ENCODE assay signal across 8 cellular contexts in the genomic region with DNA sequence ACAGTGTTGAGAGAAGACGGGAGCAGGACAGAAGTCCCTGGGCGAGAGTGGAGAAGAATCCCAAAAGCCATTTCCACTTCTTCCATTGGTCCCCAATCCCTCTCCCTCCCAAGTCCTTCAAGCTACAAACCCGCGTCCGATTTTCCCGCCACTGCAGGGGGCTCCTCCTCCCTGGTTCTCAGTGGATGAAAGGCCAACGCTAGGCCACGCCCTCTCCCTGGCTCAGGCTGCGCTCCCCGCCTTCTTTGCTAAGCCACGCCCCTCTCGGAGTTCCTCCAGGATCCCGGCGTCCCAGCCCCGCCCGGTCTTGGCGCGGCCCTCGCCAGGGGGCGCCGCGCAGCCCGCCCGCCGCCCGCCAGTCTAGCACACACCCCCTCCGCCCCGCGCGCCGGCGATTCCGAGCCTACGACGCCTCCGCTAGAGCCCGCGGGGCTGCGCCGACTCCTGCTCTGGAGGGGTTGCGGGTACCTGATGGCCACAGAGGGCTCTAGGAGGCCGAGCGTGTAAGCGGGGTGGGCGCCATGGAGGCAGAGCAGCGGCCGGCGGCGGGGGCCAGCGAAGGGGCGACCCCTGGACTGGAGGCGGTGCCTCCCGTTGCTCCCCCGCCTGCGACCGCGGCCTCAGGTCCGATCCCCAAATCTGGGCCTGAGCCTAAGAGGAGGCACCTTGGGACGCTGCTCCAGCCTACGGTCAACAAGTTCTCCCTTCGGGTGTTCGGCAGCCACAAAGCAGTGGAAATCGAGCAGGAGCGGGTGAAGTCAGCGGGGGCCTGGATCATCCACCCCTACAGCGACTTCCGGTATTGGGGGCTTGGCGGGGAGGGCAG. TPM values are rescaled to one million over a fixed set of nuclear protein-coding genes. Genes with fewer than 3 reads are reported as not detected.
DNase-seq lines count a peak whose midpoint lies in the region; ATAC-seq and TF ChIP-seq lines count a peak whose summit lies in the region.

TSS of gene HCN3 (plus strand) at position 394 of the 826 bp plus-strand sequence. CDS start at position 522, 128 bp downstream.

- no peak for TF ChIP-seq POLR2A in tibial nerve (IDR thresholded peaks at IDR 0.05)

- H2AFZ ChIP-seq in SU-DHL-6 (ENCODE audit: low read depth, low read length, severe bottlenecking) (peak within 1 kb of the TSS; percentile 89), trophoblast cell (ENCODE audit: insufficient read depth, low read length, poor library complexity) (peak within 1 kb of the TSS; percentile 38)

- peak within 1 kb of the TSS; percentile 66 for H3K4me3 ChIP-seq in GM12865 (ENCODE audit: low read depth, low read length)
- peak within 1 kb of the TSS; percentile 75 for H3K4me3 ChIP-seq in SU-DHL-6 (ENCODE audit: insufficient read depth, low read length, poor library complexity, severe bottlenecking)
- H3K4me3 ChIP-seq in trophoblast cell (ENCODE audit: low read depth, low read length), result peak within 1 kb of the TSS; percentile 74
- peak within 1 kb of the TSS; percentile 43 to 89 (median 78) for H3K4me3 ChIP-seq in tibial nerve

- H3K18ac ChIP-seq in trophoblast cell (ENCODE audit: low read length), result no peak within 1 kb of the TSS

- intact Hi-C loops in cardiac septum (cut with DNase I), result loop anchor here (1.0 to 2.0 kb wide), 2 partner anchors 32 to 47 kb away; partner anchors contain the start of gene FDPS

- H3K36me3 ChIP-seq in SU-DHL-6 (ENCODE audit: low read length) (no peaks in the 10 kb centered on the region), trophoblast cell (ENCODE audit: control insufficient read depth in 1 of 2, insufficient read depth in 2 of 2, low read length in 2 of 2) (peaks cover 0 to under 1% of the 10 kb centered on the region in 2 experiments), tibial nerve (no peaks in the 10 kb centered on the region)

- H3K4me1 ChIP-seq in trophoblast cell (ENCODE audit: control insufficient read depth in 1 of 2, insufficient read depth in 2 of 2, low read length in 2 of 2) (peaks cover 13 to 18% of the 10 kb centered on the region in 2 experiments), tibial nerve (peaks cover 0 to 38% (median 20%) of the 10 kb centered on the region in 4 donors)

- H2AK5ac ChIP-seq in trophoblast cell (ENCODE audit: low read length), result no peak within 1 kb of the TSS

- no peak within 1 kb of the TSS for H2BK12ac ChIP-seq in trophoblast cell (ENCODE audit: low read length)

- no peak within 1 kb of the TSS for H2BK5ac ChIP-seq in trophoblast cell (ENCODE audit: low read depth, low read length, poor library complexity)

- H4K20me1 ChIP-seq in SU-DHL-6 (ENCODE audit: low read depth, low read length), result no peaks in the 10 kb centered on the region

- H3K4ac ChIP-seq in trophoblast cell (ENCODE audit: low read depth, low read length), result peak within 1 kb of the TSS; percentile 1

- H3K9ac ChIP-seq in SU-DHL-6 (ENCODE audit: low read length), result peak within 1 kb of the TSS; percentile 82
- no peak within 1 kb of the TSS for H3K9ac ChIP-seq in trophoblast cell (ENCODE audit: low read length)

- TF ChIP-seq CTCF in GM12865 (IDR thresholded peaks at IDR 0.05; ENCODE audit: insufficient read depth, low read depth, low read length, missing control alignments) (peak; percentile 64), SU-DHL-6 (IDR thresholded peaks at IDR 0.05; ENCODE audit: insufficient read depth, low read length, poor library complexity, severe bottlenecking) (peak; percentile 83), tibial nerve (IDR thresholded peaks at IDR 0.05) (peak; percentile 81 to 94 (median 85))

- H3K9me3 ChIP-seq in SU-DHL-6 (ENCODE audit: insufficient read depth, low read length) (no peaks in the 10 kb centered on the region), trophoblast cell (ENCODE audit: insufficient read depth, low read depth, low read length) (peaks cover 1% of the 10 kb centered on the region), tibial nerve (no peaks in the 10 kb centered on the region)

- peaks cover 20% of the 10 kb centered on the region for H3K79me2 ChIP-seq in SU-DHL-6 (ENCODE audit: insufficient read depth, low read length)
- peaks cover 10% of the 10 kb centered on the region for H3K79me2 ChIP-seq in trophoblast cell (ENCODE audit: control insufficient read depth, insufficient read depth, low read length, poor library complexity)

- H3K9me2 ChIP-seq in SU-DHL-6 (replicated peaks; ENCODE audit: insufficient read depth, low read length), result no peaks in the 10 kb centered on the region

- no CpG with 5 or more reads among the region's 68 CpGs for WGBS in trophoblast cell (ENCODE audit: extremely low coverage, insufficient coverage, insufficient read length)
- WGBS in tibial nerve, 2 donors, result 1 to 3% methylated on average over 41 to 55 of the region's 68 CpGs

- DNase-seq in GM12865 (ENCODE audit: low read depth), result peak; percentile 97
- DNase-seq in NCI-H1417 treated with DMSO at 0.1 percent for 48 hours (lab: John Stamatoyannopoulos, UW), result peak; percentile 91
- DNase-seq in activated naive CD8-positive, alpha-beta T cell treated with anti-CD3 and anti-CD28 coated beads, Interleukin-2, amount 50 U/mL, for 16 hours (ENCODE audit: low read depth, low spot score), result peak; percentile 88
- peak; percentile 99 for DNase-seq in cardiac septum (ENCODE audit: low spot score)
- peak; percentile 98 to 99 for DNase-seq in trophoblast cell
- peak; percentile 96 to 98 for DNase-seq in tibial nerve (ENCODE audit: low spot score in 2 of 2)

- no peak within 1 kb of the TSS for H3K14ac ChIP-seq in trophoblast cell (ENCODE audit: low read length)

- H4K8ac ChIP-seq in trophoblast cell (ENCODE audit: low read depth, low read length), result peak within 1 kb of the TSS; percentile 51

- H3K23ac ChIP-seq in trophoblast cell (ENCODE audit: low read length), result no peak within 1 kb of the TSS

- H4K91ac ChIP-seq in trophoblast cell (ENCODE audit: low read depth, low read length), result no peak within 1 kb of the TSS

- H3K27me3 ChIP-seq in SU-DHL-6 (ENCODE audit: low read length) (no peaks in the 10 kb centered on the region), trophoblast cell (ENCODE audit: insufficient read depth, low read length) (no peaks in the 10 kb centered on the region), tibial nerve (no peaks in the 10 kb centered on the region)

- ATAC-seq in HG02798 (IDR thresholded peaks at IDR 0.05; ENCODE audit: poor library complexity, unreplicated experiment), result peak; percentile 71

- peaks cover 13% of the 10 kb centered on the region for H3K79me1 ChIP-seq in trophoblast cell (ENCODE audit: low read length)

- no peak within 1 kb of the TSS for H2BK120ac ChIP-seq in trophoblast cell (ENCODE audit: insufficient read depth, low read length, poor library complexity)

- peak in 1 of 2 donors; percentile 28 for TF ChIP-seq EP300 in tibial nerve (IDR thresholded peaks at IDR 0.05)

- peak within 1 kb of the TSS; percentile 8 for H4K12ac ChIP-seq in trophoblast cell (ENCODE audit: low read depth, low read length)

- H3K27ac ChIP-seq in SU-DHL-6 (ENCODE audit: low read depth, low read length), result peak within 1 kb of the TSS; percentile 55
- no peak within 1 kb of the TSS for H3K27ac ChIP-seq in trophoblast cell (ENCODE audit: low read depth, low read length)
- H3K27ac ChIP-seq in tibial nerve, result peak within 1 kb of the TSS in 3 of 4 donors; percentile 72 to 86 (median 78)

- H3K4me2 ChIP-seq in SU-DHL-6 (ENCODE audit: low read depth, low read length, poor library complexity, severe bottlenecking) (peak within 1 kb of the TSS; percentile 83), trophoblast cell (ENCODE audit: low read length) (peak within 1 kb of the TSS; percentile 72)

- H3F3A ChIP-seq in SU-DHL-6 (ENCODE audit: insufficient read depth), result peaks cover 36% of the 10 kb centered on the region

RNA-seq across cellular contexts. Expression of gene HCN3, which starts in this region (rescaled TPM):
- total RNA-seq in cardiac septum (2.2 TPM), tibial nerve (1 to 10 TPM; 1.7 to 2.7 (median 2.4) TPM)
- 2.5 and 2.8 TPM in 2 replicates for polyA plus RNA-seq in trophoblast cell (2013)
